19 cellular contexts compared by ENCODE assay signal in the genomic region with DNA sequence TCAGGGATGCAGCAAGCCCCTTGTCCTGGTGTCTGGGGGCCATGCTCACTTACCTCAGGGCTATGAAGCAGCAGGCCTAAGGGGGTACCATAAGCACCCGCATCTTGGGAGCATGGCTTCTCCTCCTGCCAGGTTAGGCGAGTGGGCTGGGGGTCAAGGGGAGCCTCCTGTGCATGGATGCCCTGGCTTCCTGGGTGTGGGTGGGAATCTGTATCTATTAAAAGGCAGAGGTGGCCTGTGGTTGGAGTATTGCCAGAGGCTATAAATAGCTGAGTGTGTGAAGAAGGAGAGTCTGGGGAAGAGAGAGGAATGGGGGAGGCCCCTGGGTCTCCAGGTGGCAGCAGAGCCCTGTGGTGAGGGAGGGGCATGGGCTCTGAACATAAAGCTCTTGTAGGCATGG. TPM values are rescaled to one million over a fixed set of nuclear protein-coding genes. Genes with fewer than 3 reads are reported as not detected.
A peak's percentile ranks its signal among the peaks of the same experiment; 100 is the strongest.
DNase-seq lines count a peak whose midpoint lies in the region; ATAC-seq lines count a peak whose summit lies in the region.
"Had no signal": no experiment of that assay in that cellular context is flagged by ENCODE, and none has a peak within 500 bp of the region (broad histone marks: within the 10 kb centered on the region; RNA-seq: fewer than 3 reads in every experiment).

No MANE protein-coding gene starts in this region.

- H3K27ac ChIP-seq in BLaER1 = no peak overlapping the region
- H3K27ac ChIP-seq: esophagus muscularis mucosa, KMS-11, neutrophil had no signal

- POLR2A ChIA-PET in activated CD4-positive, alpha-beta T cell treated with anti-CD3 and anti-CD28 coated beads for 36 hours (lab: Charles Lee) = no interaction called here

- H3K9ac ChIP-seq in BLaER1 = no peak overlapping the region
- H3K9ac ChIP-seq: KMS-11 had no signal

- DNase-seq in COLO668 (lab: John Stamatoyannopoulos, UW; ENCODE audit: unreplicated experiment) (peak; percentile 19), NCI-H510A treated with DMSO at 0.1 percent for 48 hours (lab: John Stamatoyannopoulos, UW) (peak; percentile 50), left cardiac atrium (no peak), NCI-H2107 (lab: John Stamatoyannopoulos, UW) (no peak), GF-D8 (lab: John Stamatoyannopoulos, UW) (no peak)
- no peak for DNase-seq in activated CD4-positive, alpha-beta T cell treated with anti-CD3 and anti-CD28 coated beads for 36 hours
- DNase-seq: activated CD4-positive, alpha-beta T cell treated with anti-CD3 and anti-CD28 coated beads, Interleukin-2, amount 50 U/mL, for 48 hours; activated T-cell treated with anti-CD3 and anti-CD28 coated beads, Interleukin-2, amount 50 U/mL, for 24 hours; Calu3; NK-92 treated with Interleukin-12 subunit alpha and Interleukin-12 subunit beta, amount 100 ng/mL, for 24 hours; right lobe of liver; RPMI8226; stimulated activated naive CD4-positive, alpha-beta T cell treated with Interleukin-2 at 50 U/mL for 16 hours; SW 1271 had no signal

- no peak overlapping the region for H3K4me3 Mint-ChIP-seq in activated CD4-positive, alpha-beta T cell treated with anti-CD3 and anti-CD28 coated beads for 36 hours
- H3K4me3 Mint-ChIP-seq: activated naive CD4-positive, alpha-beta T cell treated with anti-CD3 and anti-CD28 coated beads, Interleukin-2, amount 50 U/mL, for 24 hours; activated T-cell treated with anti-CD3 and anti-CD28 coated beads, Interleukin-2, amount 50 U/mL, for 24 hours had no signal

- H3K4me1 ChIP-seq in BLaER1 = peaks cover 29% of the 10 kb centered on the region

- H4K20me1 ChIP-seq in BLaER1 = peaks cover 88% of the 10 kb centered on the region

- CTCF ChIA-PET in activated CD4-positive, alpha-beta T cell treated with anti-CD3 and anti-CD28 coated beads for 36 hours (lab: Charles Lee) = interaction anchor here (1.0 to 1.5 kb wide), 2 partner anchors 47 to 126 kb away, joined by 3 to 5 read pairs; a partner anchor contains a TSS

- peak; percentile 21 to 45 for ATAC-seq in left cardiac atrium
- no peak for ATAC-seq in activated CD4-positive, alpha-beta T cell treated with anti-CD3 and anti-CD28 coated beads for 36 hours
- ATAC-seq: right lobe of liver had no signal

- peaks cover 32% of the 10 kb centered on the region for H3K36me3 ChIP-seq in BLaER1
- H3K36me3 ChIP-seq: neutrophil, right lobe of liver had no signal

- no peak overlapping the region for H3K4me3 ChIP-seq in BLaER1
- H3K4me3 ChIP-seq: esophagus muscularis mucosa, right lobe of liver had no signal

- intact Hi-C loops in left cardiac atrium (cut with DNase I) = loop anchor here (10.0 kb wide), 1 partner anchor 358 kb away; no protein-coding TSS in a partner anchor
- intact Hi-C loops in activated CD4-positive, alpha-beta T cell treated with anti-CD3 and anti-CD28 coated beads for 36 hours (cut with DNase I, micrococcal nuclease) = no loop called here

- H3K27ac Mint-ChIP-seq in activated CD4-positive, alpha-beta T cell treated with anti-CD3 and anti-CD28 coated beads for 36 hours = no peak overlapping the region
- H3K27ac Mint-ChIP-seq: activated naive CD4-positive, alpha-beta T cell treated with anti-CD3 and anti-CD28 coated beads, Interleukin-2, amount 50 U/mL, for 24 hours; activated T-cell treated with anti-CD3 and anti-CD28 coated beads, Interleukin-2, amount 50 U/mL, for 24 hours had no signal

- H3K36me3 Mint-ChIP-seq in activated CD4-positive, alpha-beta T cell treated with anti-CD3 and anti-CD28 coated beads for 36 hours (ENCODE audit: low read depth) = peaks cover 7% of the 10 kb centered on the region

- no peaks in the 10 kb centered on the region for H3K27me3 ChIP-seq in BLaER1
- H3K27me3 ChIP-seq: esophagus muscularis mucosa, neutrophil, right lobe of liver had no signal

- H3K9me3 Mint-ChIP-seq in activated CD4-positive, alpha-beta T cell treated with anti-CD3 and anti-CD28 coated beads for 36 hours (ENCODE audit: low read depth) = peaks cover 22% of the 10 kb centered on the region

- H3K27me3 Mint-ChIP-seq in activated CD4-positive, alpha-beta T cell treated with anti-CD3 and anti-CD28 coated beads for 36 hours = no peaks in the 10 kb centered on the region
- H3K27me3 Mint-ChIP-seq: activated naive CD4-positive, alpha-beta T cell treated with anti-CD3 and anti-CD28 coated beads, Interleukin-2, amount 50 U/mL, for 24 hours; activated T-cell treated with anti-CD3 and anti-CD28 coated beads, Interleukin-2, amount 50 U/mL, for 24 hours had no signal

- peak overlapping the region; percentile 31 for H3K4me2 ChIP-seq in BLaER1
- H3K4me2 ChIP-seq: KMS-11 had no signal

- peaks cover 24% of the 10 kb centered on the region for H3K9me3 ChIP-seq in BLaER1

- H3K4me1 Mint-ChIP-seq in activated CD4-positive, alpha-beta T cell treated with anti-CD3 and anti-CD28 coated beads for 36 hours = peaks cover 19% of the 10 kb centered on the region

RNA-seq across cellular contexts. Expression of a gene that starts 19.5 kb away (rescaled TPM):
- 1 to 10 TPM; 4.8 to 6.6 TPM for total RNA-seq in left cardiac atrium
- total RNA-seq in activated CD4-positive, alpha-beta T cell treated with anti-CD3 and anti-CD28 coated beads for 36 hours = 1 to 10 TPM; 5.7 to 6.9 TPM

RNA-seq across cellular contexts. Expression of a gene that starts 22.9 kb away (rescaled TPM):
- 10 to 100 TPM; 17.8 to 20.5 TPM for total RNA-seq in left cardiac atrium
- total RNA-seq in activated CD4-positive, alpha-beta T cell treated with anti-CD3 and anti-CD28 coated beads for 36 hours = 10 to 100 TPM; 13.0 to 14.9 TPM

Comparison
In these comparisons a context has a peak if more than half of its experiments do, and no peak if none do; other contexts are left out.
1. DNase-seq: peak in COLO668 (single experiment) and NCI-H510A treated with DMSO at 0.1 percent for 48 hours (single experiment); none in left cardiac atrium (single experiment), activated CD4-positive, alpha-beta T cell treated with anti-CD3 and anti-CD28 coated beads for 36 hours (single experiment), NCI-H2107 (single experiment) and GF-D8 (single experiment).
2. intact Hi-C loops: an anchor here in left cardiac atrium (10.0 kb wide); none called in activated CD4-positive, alpha-beta T cell treated with anti-CD3 and anti-CD28 coated beads for 36 hours.